ENCODE assay signal across 8 cellular contexts in the genomic region with DNA sequence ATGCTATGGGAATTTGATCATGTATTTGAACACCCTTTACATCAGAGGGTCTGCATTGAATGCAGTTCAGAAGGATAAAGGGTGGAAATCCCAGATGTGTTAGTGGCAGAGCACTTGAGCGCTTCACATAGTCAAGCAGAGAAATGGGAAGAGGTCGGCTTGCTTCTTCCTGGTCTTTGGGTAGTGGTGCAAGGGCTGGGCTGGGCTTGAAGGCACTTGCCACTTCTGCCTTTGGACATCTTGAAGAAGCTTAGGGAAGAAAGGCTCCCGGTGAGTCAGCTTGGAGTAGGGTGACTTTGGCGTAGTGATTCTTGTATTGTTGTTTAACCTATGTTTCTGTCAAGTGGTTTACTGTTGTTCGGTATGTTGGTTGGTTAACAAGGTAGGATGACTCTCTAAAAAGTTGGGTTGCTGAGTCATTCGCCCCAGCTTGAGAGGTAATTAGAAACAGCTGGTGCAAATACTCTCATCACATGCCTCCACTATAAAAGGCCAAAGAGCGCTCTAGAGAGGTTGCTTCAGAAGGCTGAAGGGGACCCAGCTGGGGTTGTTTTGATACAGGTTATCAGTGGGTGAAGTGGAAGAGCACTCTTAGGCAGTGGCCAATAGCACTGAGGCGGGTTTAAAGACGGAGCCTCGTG. TPM values are rescaled to one million over a fixed set of nuclear protein-coding genes. Genes with fewer than 3 reads are reported as not detected.
DNase-seq lines count a peak whose midpoint lies in the region; ATAC-seq and TF ChIP-seq lines count a peak whose summit lies in the region.

No MANE protein-coding gene starts in this region.

- H3K27me3 ChIP-seq in BE2C (no peaks in the 10 kb centered on the region), duodenal mucosa (ENCODE audit: control insufficient read depth in 1 of 2, insufficient read depth in 2 of 2, low read length in 2 of 2) (no peaks in the 10 kb centered on the region), lower lobe of right lung (ENCODE audit: low read depth) (no peaks in the 10 kb centered on the region)

- H3K4me1 ChIP-seq in BE2C (no peaks in the 10 kb centered on the region), duodenal mucosa (ENCODE audit: control insufficient read depth in 1 of 2, insufficient read depth in 2 of 2, low read length in 2 of 2) (peaks cover 37 to 52% of the 10 kb centered on the region in 2 donors), lower lobe of right lung (peaks cover 58% of the 10 kb centered on the region)

- TF ChIP-seq CTCF in BE2C (IDR thresholded peaks at IDR 0.05; ENCODE audit: low read depth, low read length), result no peak
- TF ChIP-seq CTCF in lower lobe of right lung (IDR thresholded peaks at IDR 0.05), result no peak

- H3K27ac ChIP-seq in duodenal mucosa (ENCODE audit: low read depth, low read length) (peak overlapping the region; percentile 88), lower lobe of right lung (peak overlapping the region; percentile 93)

- intact Hi-C loops in lower lobe of right lung (cut with DNase I), result no loop called here

- DNase-seq in BE2C (peak; percentile 9), NCI-H345 treated with DMSO at 0.1 percent for 48 hours (lab: John Stamatoyannopoulos, UW; ENCODE audit: unreplicated experiment) (peak; percentile 78), lower lobe of right lung (peak; percentile 79)
- DNase-seq in activated CD4-positive, alpha-beta T cell treated with anti-CD3 and anti-CD28 coated beads for 1 hour, result peak; percentile 23
- DNase-seq in stimulated activated CD8-positive, alpha-beta memory T cell treated with anti-CD3 and anti-CD28 coated beads, Interleukin-15, amount 100 ng/mL, for 48 hours (ENCODE audit: low read depth in 2 of 2), result peak; percentile 27 to 28

- TF ChIP-seq POLR2A in GM19099 (IDR thresholded peaks at IDR 0.05; ENCODE audit: extremely low read depth, insufficient read length, low read depth), result peak; percentile 58

- no peaks in the 10 kb centered on the region for H3K9me3 ChIP-seq in BE2C
- no peaks in the 10 kb centered on the region for H3K9me3 ChIP-seq in duodenal mucosa (ENCODE audit: control insufficient read depth in 1 of 2, low read length in 2 of 2)
- H3K9me3 ChIP-seq in lower lobe of right lung, result no peaks in the 10 kb centered on the region

- H3K4me3 ChIP-seq in BE2C (ENCODE audit: low read depth, low read length) (peak overlapping the region; percentile 95), duodenal mucosa (ENCODE audit: low read depth in 1 of 2, low read length in 2 of 2) (peak overlapping the region; percentile 81 to 93), lower lobe of right lung (peak overlapping the region; percentile 81)

- ATAC-seq in HG03196 (IDR thresholded peaks at IDR 0.05; ENCODE audit: unreplicated experiment) (peak; percentile 44), lower lobe of right lung (peak; percentile 72 to 77)

- H3K36me3 ChIP-seq in BE2C (no peaks in the 10 kb centered on the region), duodenal mucosa (ENCODE audit: control insufficient read depth in 1 of 2, insufficient read depth in 2 of 2, low read length in 2 of 2) (no peaks in the 10 kb centered on the region), lower lobe of right lung (no peaks in the 10 kb centered on the region)

- peak overlapping the region; percentile 88 to 89 for H3K9ac ChIP-seq in duodenal mucosa (ENCODE audit: low read depth in 1 of 2, low read length in 2 of 2)

RNA-seq across cellular contexts. Expression of gene BACH1, which starts 1.3 kb away (rescaled TPM):
- polyA plus RNA-seq in BE2C (2012; ENCODE audit: insufficient read depth, insufficient read length, low read depth), result 9.0 TPM
- total RNA-seq in lower lobe of right lung, result 148 TPM

Comparison
In these comparisons a context has a peak if more than half of its experiments do, and no peak if none do; other contexts are left out.
1. Peak in every context shown above with its lines: DNase-seq, ATAC-seq, H3K4me3 ChIP-seq and H3K27ac ChIP-seq.
2. DNase-seq: peak in every context shown above with its lines; median percentile 79 in lower lobe of right lung; 78 in NCI-H345 treated with DMSO at 0.1 percent for 48 hours; 28 in stimulated activated CD8-positive, alpha-beta memory T cell treated with anti-CD3 and anti-CD28 coated beads, Interleukin-15, amount 100 ng/mL, for 48 hours; 23 in activated CD4-positive, alpha-beta T cell treated with anti-CD3 and anti-CD28 coated beads for 1 hour; 9 in BE2C.